12 cellular contexts compared by ENCODE assay signal in genomic region chr4:63296773-63297172, GRCh38.
DNase-seq lines count a peak whose midpoint lies in the region; TF ChIP-seq lines count a peak whose summit lies in the region.
"Had no signal": no experiment of that assay in that cellular context is flagged by ENCODE, and none has a peak within 500 bp of the region (broad histone marks: within the 10 kb centered on the region; RNA-seq: fewer than 3 reads in every experiment).

No MANE protein-coding gene starts in this region.

- peak; percentile 47 for TF ChIP-seq CTCF in progenitor cell of endocrine pancreas (IDR thresholded peaks at IDR 0.05; ENCODE audit: unreplicated experiment)

- no peaks in the 10 kb centered on the region for H3K4me1 Mint-ChIP-seq in progenitor cell of endocrine pancreas (ENCODE audit: low read depth)
- H3K4me1 Mint-ChIP-seq: activated CD4-positive, alpha-beta memory T cell treated with anti-CD3 and anti-CD28 coated beads, Interleukin-2, amount 10 ng/mL, durations not matched to agents 7 days and 5 days had no signal

- peaks cover 2% of the 10 kb centered on the region for H3K27me3 Mint-ChIP-seq in progenitor cell of endocrine pancreas
- H3K27me3 Mint-ChIP-seq: activated CD4-positive, alpha-beta memory T cell treated with anti-CD3 and anti-CD28 coated beads, Interleukin-2, amount 10 ng/mL, durations not matched to agents 7 days and 5 days had no signal

- H3K9me3 Mint-ChIP-seq in progenitor cell of endocrine pancreas (ENCODE audit: low read depth) = no peaks in the 10 kb centered on the region
- H3K9me3 Mint-ChIP-seq: activated CD4-positive, alpha-beta memory T cell treated with anti-CD3 and anti-CD28 coated beads, Interleukin-2, amount 10 ng/mL, durations not matched to agents 7 days and 5 days had no signal

- DNase-seq in NCI-H82 (lab: John Stamatoyannopoulos, UW) (peak; percentile 6), NCI-H82 treated with DMSO at 0.1 percent for 48 hours (lab: John Stamatoyannopoulos, UW; ENCODE audit: unreplicated experiment) (no peak), NCI-H1092 (lab: John Stamatoyannopoulos, UW) (peak; percentile 4), cerebellar cortex (ENCODE audit: low spot score) (peak; percentile 7), progenitor cell of endocrine pancreas (ENCODE audit: low spot score, unreplicated experiment) (no peak), AG08395 (ENCODE audit: low spot score) (no peak), NCI-H187 (lab: John Stamatoyannopoulos, UW) (no peak)
- DNase-seq in effector CD4-positive, alpha-beta T cell = no peak
- DNase-seq: activated CD4-positive, alpha-beta memory T cell treated with anti-CD3 and anti-CD28 coated beads, Interleukin-2, amount 10 ng/mL, durations not matched to agents 7 days and 5 days; activated effector memory CD4-positive, alpha-beta T cell treated with anti-CD3 and anti-CD28 coated beads, Interleukin-2, amount 50 U/mL, for 16 hours; HCEC 1CT; mesenchymal stem cell had no signal

- H3K27ac Mint-ChIP-seq in progenitor cell of endocrine pancreas = no peak overlapping the region
- H3K27ac Mint-ChIP-seq: activated CD4-positive, alpha-beta memory T cell treated with anti-CD3 and anti-CD28 coated beads, Interleukin-2, amount 10 ng/mL, durations not matched to agents 7 days and 5 days had no signal

- H3K4me3 Mint-ChIP-seq in progenitor cell of endocrine pancreas (ENCODE audit: low read depth) = no peak overlapping the region
- H3K4me3 Mint-ChIP-seq: activated CD4-positive, alpha-beta memory T cell treated with anti-CD3 and anti-CD28 coated beads, Interleukin-2, amount 10 ng/mL, durations not matched to agents 7 days and 5 days had no signal

- H3K36me3 Mint-ChIP-seq in progenitor cell of endocrine pancreas (ENCODE audit: insufficient read depth) = no peaks in the 10 kb centered on the region

Comparison
In these comparisons a context has a peak if more than half of its experiments do, and no peak if none do; other contexts are left out.
1. DNase-seq: peak in NCI-H82 (single experiment), NCI-H1092 (single experiment) and cerebellar cortex (single experiment); none in NCI-H82 treated with DMSO at 0.1 percent for 48 hours (single experiment), progenitor cell of endocrine pancreas (single experiment), AG08395 (single experiment), effector CD4-positive, alpha-beta T cell (single experiment) and NCI-H187 (0 of 2).